21 cellular contexts compared by ENCODE assay signal in the genomic region with DNA sequence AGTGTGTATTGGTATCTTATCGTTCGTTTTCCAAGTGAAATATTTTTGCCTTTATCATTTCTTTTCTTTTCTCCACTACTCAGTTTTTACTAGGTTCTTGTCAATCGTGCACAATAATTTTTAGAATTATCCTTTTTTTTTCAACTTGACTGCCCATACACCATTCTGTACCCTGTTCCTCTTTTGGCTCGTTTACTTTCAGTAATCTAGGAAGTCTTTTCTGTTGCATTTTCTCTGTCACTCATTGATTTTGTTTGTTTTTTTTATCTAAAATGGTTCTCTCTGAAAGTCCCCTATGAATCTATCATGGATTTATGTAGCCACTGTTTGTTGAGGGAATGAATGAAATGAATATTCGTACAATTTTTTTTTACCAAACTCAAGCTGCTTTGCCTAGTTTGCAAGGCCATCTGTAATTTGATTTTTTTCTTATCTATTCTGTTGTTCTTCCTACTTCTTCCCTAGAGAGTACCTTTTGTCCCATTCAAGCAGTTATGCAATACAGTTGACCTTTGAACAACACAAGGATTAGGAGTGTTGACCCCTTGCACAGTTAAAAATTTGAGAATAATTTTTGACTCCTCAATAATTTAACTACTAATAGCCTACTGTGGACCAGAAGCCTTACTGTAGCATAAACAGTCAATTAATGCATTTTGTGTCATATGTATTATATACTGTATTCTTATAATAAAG.
DNase-seq lines count a peak whose midpoint lies in the region; ATAC-seq and TF ChIP-seq lines count a peak whose summit lies in the region.
"Had no signal": no experiment of that assay in that cellular context is flagged by ENCODE, and none has a peak within 500 bp of the region (broad histone marks: within the 10 kb centered on the region; RNA-seq: fewer than 3 reads in every experiment).

No MANE protein-coding gene starts in this region.

- peaks cover 5 to 7% of the 10 kb centered on the region in 2 donors for H3K36me3 Mint-ChIP-seq in naive B cell

- H3K4me3 Mint-ChIP-seq in naive B cell = no peak overlapping the region
- H3K4me3 Mint-ChIP-seq: CD8-positive, alpha-beta memory T cell; IgD-negative memory B cell; T-cell had no signal

- H3K4me1 ChIP-seq in gastrocnemius medialis = peaks cover 0 to 5% of the 10 kb centered on the region in 2 donors

- H3K27ac Mint-ChIP-seq in naive B cell = peak overlapping the region in 2 of 6 donors; percentile 16 to 25
- H3K27ac Mint-ChIP-seq: CD8-positive, alpha-beta memory T cell; T-cell had no signal

- H3K9me3 Mint-ChIP-seq in naive B cell = peaks cover 0 to 5% (median 0%) of the 10 kb centered on the region in 7 donors

- H3K36me3 ChIP-seq in gastrocnemius medialis = no peaks in the 10 kb centered on the region

- peak; percentile 66 for DNase-seq in OCI-M1 (lab: John Stamatoyannopoulos, UW)
- DNase-seq in naive B cell = no peak
- DNase-seq in dorsolateral prefrontal cortex = no peak
- DNase-seq in gastrocnemius medialis = no peak
- DNase-seq in activated CD4-positive, alpha-beta T cell treated with anti-CD3 and anti-CD28 coated beads, Interleukin-2, amount 50 U/mL, for 4 hours = no peak
- DNase-seq: CD8-positive, alpha-beta memory T cell; DMS79 treated with DMSO at 0.1 percent for 48 hours; MM.1S; NCI-H1417; NCI-H187 treated with DMSO at 0.1 percent for 48 hours; NCI-H2227 treated with DMSO at 0.1 percent for 48 hours; NCI-H510A treated with DMSO at 0.1 percent for 48 hours; PC-9; SIG-M5; T-cell had no signal

- H3K4me1 Mint-ChIP-seq in naive B cell = peaks cover 16 to 18% (median 18%) of the 10 kb centered on the region in 3 donors
- H3K4me1 Mint-ChIP-seq: CD8-positive, alpha-beta memory T cell; T-cell had no signal

- no peaks in the 10 kb centered on the region for H3K27me3 Mint-ChIP-seq in naive B cell
- H3K27me3 Mint-ChIP-seq: CD8-positive, alpha-beta memory T cell; IgD-negative memory B cell; T-cell had no signal

- H3K27ac ChIP-seq in dorsolateral prefrontal cortex = no peak overlapping the region
- no peak overlapping the region for H3K27ac ChIP-seq in gastrocnemius medialis
- H3K27ac ChIP-seq: BLaER1 treated with 17β-estradiol and CSF1 and Interleukin-3, amounts not matched to agents 10 nM and 100 nM; PC-9; RWPE1 had no signal

- TF ChIP-seq CTCF in dorsolateral prefrontal cortex (IDR thresholded peaks at IDR 0.05 in 54 of 56, conservative IDR thresholded peaks at IDR 0.05 in 2 of 56; ENCODE audit: low read depth in 1 of 56, partially characterized antibody in 56 of 56) = no peak
- TF ChIP-seq CTCF in gastrocnemius medialis (IDR thresholded peaks at IDR 0.05 in 4 of 5, conservative IDR thresholded peaks at IDR 0.05 in 1 of 5) = no peak

- no peaks in the 10 kb centered on the region for H3K9me3 ChIP-seq in gastrocnemius medialis

- in situ Hi-C loops in gastrocnemius medialis (cut with MboI; ENCODE audit: low sequenced_read_pairs in 4 of 4) = no loop called here

- TF ChIP-seq POLR2A in gastrocnemius medialis (IDR thresholded peaks at IDR 0.05) = no peak

- intact Hi-C loops in dorsolateral prefrontal cortex (cut with DNase I) = no loop called here
- intact Hi-C loops in gastrocnemius medialis (cut with DNase I; ENCODE audit: low total_unique reads) = no loop called here

- ATAC-seq in GM18858 (IDR thresholded peaks at IDR 0.05; ENCODE audit: unreplicated experiment) (peak; percentile 40), HG02938 (IDR thresholded peaks at IDR 0.05; ENCODE audit: unreplicated experiment) (peak; percentile 64), naive B cell (ENCODE audit: low read depth in 2 of 2) (peak; percentile 27 to 48), gastrocnemius medialis (no peak)
- ATAC-seq: SK-N-SH treated with all-trans-retinoic acid at 6 μM for 48 hours, T-cell had no signal

- H3K4me3 ChIP-seq in dorsolateral prefrontal cortex (no peak overlapping the region), gastrocnemius medialis (no peak overlapping the region)
- H3K4me3 ChIP-seq: BLaER1 treated with 17β-estradiol and CSF1 and Interleukin-3, amounts not matched to agents 10 nM and 100 nM; PC-9 had no signal

- no peaks in the 10 kb centered on the region for H3K27me3 ChIP-seq in dorsolateral prefrontal cortex
- H3K27me3 ChIP-seq in gastrocnemius medialis = no peaks in the 10 kb centered on the region
- H3K27me3 ChIP-seq: BLaER1 treated with 17β-estradiol and CSF1 and Interleukin-3, amounts not matched to agents 10 nM and 100 nM had no signal

Comparison
In these comparisons a context has a peak if more than half of its experiments do, and no peak if none do; other contexts are left out.
1. ATAC-seq: peak in GM18858 (single experiment), HG02938 (single experiment) and naive B cell (2 of 2); none in gastrocnemius medialis (0 of 2).